25 cellular contexts compared by ENCODE assay signal in genomic region chr6:20939161-20939775, GRCh38.
DNase-seq lines count a peak whose midpoint lies in the region; ATAC-seq, FAIRE-seq and TF ChIP-seq lines count a peak whose summit lies in the region.
"Had no signal": no experiment of that assay in that cellular context is flagged by ENCODE, and none has a peak within 500 bp of the region (broad histone marks: within the 10 kb centered on the region; RNA-seq: fewer than 3 reads in every experiment).

No MANE protein-coding gene starts in this region.

- no peaks in the 10 kb centered on the region for H3K27me3 ChIP-seq in A673 (replicated peaks; ENCODE audit: insufficient read depth, low read depth, low read length, poor library complexity)
- H3K27me3 ChIP-seq in GM12878 (replicated peaks in 1 of 2; ENCODE audit: control insufficient read depth in 2 of 2, insufficient read depth in 2 of 2, low read length in 1 of 2): no peaks in the 10 kb centered on the region
- H3K27me3 ChIP-seq in PC-3 (ENCODE audit: low read length): no peaks in the 10 kb centered on the region
- H3K27me3 ChIP-seq: BE2C, brain microvascular endothelial cell, Peyer's patch, upper lobe of right lung had no signal

- ATAC-seq in GM19025 (IDR thresholded peaks at IDR 0.05; ENCODE audit: low read depth, unreplicated experiment): peak; percentile 51
- peak; percentile 25; the same call in 1 of the 3 replicates for ATAC-seq in GM12878
- no peak for ATAC-seq in Right ventricle myocardium superior (ENCODE audit: poor library complexity)
- ATAC-seq in PC-3: no peak
- ATAC-seq in GM19452 (IDR thresholded peaks at IDR 0.05; ENCODE audit: unreplicated experiment): no peak
- ATAC-seq: activated CD8-positive, alpha-beta memory T cell treated with anti-CD3 and anti-CD28 coated beads, Interleukin-2, amount 10 ng/mL, durations not matched to agents 7 days and 5 days; upper lobe of right lung had no signal

- SMC1A ChIA-PET in GM12878 (lab: Charles Lee; ENCODE audit: uncharacterized antibody, unreplicated experiment): interaction anchor here (0.6 to 2.5 kb wide), 4 partner anchors 19 to 74 kb away, joined by 3 to 8 read pairs (median 4); no protein-coding TSS in a partner anchor

- intact Hi-C loops in A673 (cut with micrococcal nuclease; ENCODE audit: unreplicated experiment): no loop called here
- intact Hi-C loops in GM12878 (cut with micrococcal nuclease; ENCODE audit: unreplicated experiment): no loop called here
- intact Hi-C loops in Right ventricle myocardium superior (cut with DNase I): no loop called here
- intact Hi-C loops in PC-3 (cut with micrococcal nuclease): no loop called here

- H3K9me3 ChIP-seq in A673 (ENCODE audit: low read depth, low read length, poor library complexity, severe bottlenecking) (peaks cover 12% of the 10 kb centered on the region), GM12878 (replicated peaks; ENCODE audit: control insufficient read depth, insufficient read depth, low read length) (no peaks in the 10 kb centered on the region; the same call in none of the 3 replicates), PC-3 (ENCODE audit: low read length) (no peaks in the 10 kb centered on the region)
- H3K9me3 ChIP-seq: BE2C, Peyer's patch, upper lobe of right lung had no signal

- H3K9ac ChIP-seq in GM12878 (ENCODE audit: control insufficient read depth, insufficient read depth, low read length) (no peak overlapping the region), PC-3 (ENCODE audit: low read length) (no peak overlapping the region)

- H3K4me1 ChIP-seq in A673 (ENCODE audit: insufficient read depth, low read length, poor library complexity, severe bottlenecking): peaks cover 16% of the 10 kb centered on the region
- H3K4me1 ChIP-seq in GM12878 (ENCODE audit: control insufficient read depth, insufficient read depth, low read length): no peaks in the 10 kb centered on the region
- no peaks in the 10 kb centered on the region for H3K4me1 ChIP-seq in PC-3 (ENCODE audit: insufficient read depth, low read length)
- H3K4me1 ChIP-seq: BE2C, Peyer's patch, upper lobe of right lung had no signal

- CTCF ChIA-PET in A673 (lab: Charles Lee) (no interaction called here), GM12878 (lab: Yijun Ruan, JAX) (no interaction called here), PC-3 (lab: Charles Lee) (no interaction called here)

- TF ChIP-seq CTCF in A673 (conservative IDR thresholded peaks at IDR 0.05; ENCODE audit: low read depth, low read length) (no peak), GM12878 (IDR thresholded peaks at IDR 0.05 in 2 of 3, conservative IDR thresholded peaks at IDR 0.05 in 1 of 3; ENCODE audit: control insufficient read depth in 2 of 3, extremely low read depth in 1 of 3, insufficient read depth in 1 of 3, low read depth in 3 of 3, low read length in 3 of 3) (no peak), PC-3 (conservative IDR thresholded peaks at IDR 0.05; ENCODE audit: low read depth, low read length) (no peak)

- no peak overlapping the region for H2AFZ ChIP-seq in GM12878 (ENCODE audit: control insufficient read depth, low read depth, low read length)
- H2AFZ ChIP-seq in PC-3 (ENCODE audit: low read length): no peak overlapping the region

- H3K79me2 ChIP-seq in GM12878 (ENCODE audit: control insufficient read depth, insufficient read depth, low read length) (no peaks in the 10 kb centered on the region), PC-3 (ENCODE audit: low read length) (no peaks in the 10 kb centered on the region)

- H3K4me2 ChIP-seq in GM12878 (ENCODE audit: control insufficient read depth, insufficient read depth): no peak overlapping the region
- H3K4me2 ChIP-seq in PC-3 (ENCODE audit: low read length): no peak overlapping the region
- H3K4me2 ChIP-seq: smooth muscle cell had no signal

- DNase-seq in A673 (ENCODE audit: low spot score): peak; percentile 6
- peak in 2 of 3 experiments; percentile 57 to 87 for DNase-seq in NCI-H1417 (lab: John Stamatoyannopoulos, UW)
- no peak for DNase-seq in GM12878 (ENCODE audit: low read depth, low spot score)
- DNase-seq in Right ventricle myocardium superior: no peak
- DNase-seq in stimulated activated CD4-positive, alpha-beta T cell treated with anti-CD3 and anti-CD28 coated beads, Interleukin-1b, Interleukin-23, amount 100 ng/mL, for 48 hours: no peak
- no peak for DNase-seq in PC-3
- DNase-seq: activated CD4-positive, alpha-beta T cell treated with anti-CD3 and anti-CD28 coated beads, Interleukin-2, amount 10 ng/mL, durations not matched to agents 24 days and 14 days; activated CD8-positive, alpha-beta memory T cell treated with anti-CD3 and anti-CD28 coated beads, Interleukin-2, amount 10 ng/mL, durations not matched to agents 7 days and 5 days; activated naive CD4-positive, alpha-beta T cell treated with anti-CD3 and anti-CD28 coated beads for 36 hours; BE2C; brain microvascular endothelial cell; effector CD4-positive, alpha-beta T cell; Karpas-422; MV-4-11; NCI-H2029; NCI-H446; NK-92 treated with Interleukin-12 subunit alpha and Interleukin-12 subunit beta, amount 100 ng/mL, for 24 hours; occipital lobe; Peyer's patch; T-helper 2 cell; upper lobe of right lung had no signal

- POLR2A ChIA-PET in A673 (lab: Charles Lee; ENCODE audit: low non-redundant PET): no interaction called here
- POLR2A ChIA-PET in GM12878 (lab: Charles Lee): interaction anchor here (0.5 to 1.1 kb wide), 3 partner anchors 13 to 58 kb away, joined by 3 to 7 read pairs (median 4); no protein-coding TSS in a partner anchor
- POLR2A ChIA-PET in PC-3 (lab: Charles Lee; ENCODE audit: unreplicated experiment): no interaction called here

- H3K9me2 ChIP-seq in PC-3 (replicated peaks; ENCODE audit: low read length): no peaks in the 10 kb centered on the region

- FAIRE-seq in GM12878 (lab: Jason Lieb, UNC): no peak
- FAIRE-seq: H54 had no signal

- RAD21 ChIA-PET in GM12878 (lab: Charles Lee; ENCODE audit: unreplicated experiment): interaction anchor here (1.5 kb wide), 1 partner anchor 649 kb away, joined by 4 read pairs; no protein-coding TSS in a partner anchor

- no TSS peak for BruUV-seq in A673 (replicated peaks; lab: Mats Ljungman, UMichigan)
- no TSS peak for BruUV-seq in GM12878 (replicated peaks; lab: Mats Ljungman, UMichigan)
- no TSS peak for BruUV-seq in PC-3 (replicated peaks; lab: Mats Ljungman, UMichigan)

- H3K36me3 ChIP-seq in A673 (ENCODE audit: insufficient read depth, low read length, poor library complexity, severe bottlenecking) (peaks cover 4% of the 10 kb centered on the region), GM12878 (ENCODE audit: control insufficient read depth in 2 of 2, insufficient read depth in 2 of 2, low read length in 1 of 2) (no peaks in the 10 kb centered on the region), PC-3 (ENCODE audit: low read depth, low read length) (no peaks in the 10 kb centered on the region)
- H3K36me3 ChIP-seq: BE2C, brain microvascular endothelial cell, Peyer's patch, upper lobe of right lung had no signal

- no peak for TF ChIP-seq RAD21 in GM12878 (IDR thresholded peaks at IDR 0.05; ENCODE audit: insufficient read depth, low read depth, low read length)

- no peaks in the 10 kb centered on the region for H3F3A ChIP-seq in PC-3 (ENCODE audit: low read length, unreplicated experiment)

- in situ Hi-C loops in GM12878 (cut with MboI): no loop called here

- H3K27ac ChIP-seq in A673 (ENCODE audit: low read depth, low read length, poor library complexity, severe bottlenecking) (no peak overlapping the region), GM12878 (ENCODE audit: control insufficient read depth, insufficient read depth) (no peak overlapping the region), PC-3 (ENCODE audit: low read length) (no peak overlapping the region)
- H3K27ac ChIP-seq: brain microvascular endothelial cell, Peyer's patch, upper lobe of right lung had no signal

- TF ChIP-seq POLR2A in GM12878 (IDR thresholded peaks at IDR 0.05; ENCODE audit: low read depth, low read length): no peak

- H3K4me3 ChIP-seq in A673 (ENCODE audit: low read depth, low read length, poor library complexity, severe bottlenecking) (no peak overlapping the region), GM12878 (no peak overlapping the region), PC-3 (ENCODE audit: low read length) (no peak overlapping the region)
- H3K4me3 ChIP-seq: Peyer's patch, smooth muscle cell, upper lobe of right lung had no signal

- no peak for TF ChIP-seq EP300 in GM12878 (IDR thresholded peaks at IDR 0.05; ENCODE audit: borderline replicate concordance in 1 of 2, control insufficient read depth in 1 of 2, low read depth in 2 of 2, low read length in 2 of 2)

- H4K20me1 ChIP-seq in GM12878 (ENCODE audit: control insufficient read depth, insufficient read depth) (no peaks in the 10 kb centered on the region), PC-3 (ENCODE audit: low read length) (no peaks in the 10 kb centered on the region)

TF ChIP-seq in GM12878, 131 proteins besides CTCF, POLR2A, EP300 and RAD21 (continues in another document):
- no peak for TF ChIP-seq ZNF207 (IDR thresholded peaks at IDR 0.05; ENCODE audit: borderline replicate concordance)
- TF ChIP-seq CBX5 (IDR thresholded peaks at IDR 0.05; ENCODE audit: low read depth): no peak
- TF ChIP-seq MLLT1 (IDR thresholded peaks at IDR 0.05): no peak
- no peak for TF ChIP-seq TCF7 (IDR thresholded peaks at IDR 0.05; ENCODE audit: borderline replicate concordance)
- TF ChIP-seq ATF7 (IDR thresholded peaks at IDR 0.05; ENCODE audit: low read depth): no peak
- TF ChIP-seq, protein P1, sequence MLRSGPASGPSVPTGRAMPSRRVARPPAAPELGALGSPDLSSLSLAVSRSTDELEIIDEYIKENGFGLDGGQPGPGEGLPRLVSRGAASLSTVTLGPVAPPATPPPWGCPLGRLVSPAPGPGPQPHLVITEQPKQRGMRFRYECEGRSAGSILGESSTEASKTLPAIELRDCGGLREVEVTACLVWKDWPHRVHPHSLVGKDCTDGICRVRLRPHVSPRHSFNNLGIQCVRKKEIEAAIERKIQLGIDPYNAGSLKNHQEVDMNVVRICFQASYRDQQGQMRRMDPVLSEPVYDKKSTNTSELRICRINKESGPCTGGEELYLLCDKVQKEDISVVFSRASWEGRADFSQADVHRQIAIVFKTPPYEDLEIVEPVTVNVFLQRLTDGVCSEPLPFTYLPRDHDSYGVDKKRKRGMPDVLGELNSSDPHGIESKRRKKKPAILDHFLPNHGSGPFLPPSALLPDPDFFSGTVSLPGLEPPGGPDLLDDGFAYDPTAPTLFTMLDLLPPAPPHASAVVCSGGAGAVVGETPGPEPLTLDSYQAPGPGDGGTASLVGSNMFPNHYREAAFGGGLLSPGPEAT (IDR thresholded peaks at IDR 0.05; ENCODE audit: low read depth): no peak

Comparison
In these comparisons a context has a peak if more than half of its experiments do, and no peak if none do; other contexts are left out.
1. DNase-seq: peak in A673 (single experiment) and NCI-H1417 (2 of 3); none in GM12878 (single experiment), Right ventricle myocardium superior (single experiment), stimulated activated CD4-positive, alpha-beta T cell treated with anti-CD3 and anti-CD28 coated beads, Interleukin-1b, Interleukin-23, amount 100 ng/mL, for 48 hours (single experiment) and PC-3 (single experiment).
2. ATAC-seq: peak in GM19025 (single experiment) and GM12878 (single experiment); none in Right ventricle myocardium superior (single experiment), PC-3 (single experiment) and GM19452 (single experiment).